ENCODE assay signal across 8 cellular contexts in the genomic region with DNA sequence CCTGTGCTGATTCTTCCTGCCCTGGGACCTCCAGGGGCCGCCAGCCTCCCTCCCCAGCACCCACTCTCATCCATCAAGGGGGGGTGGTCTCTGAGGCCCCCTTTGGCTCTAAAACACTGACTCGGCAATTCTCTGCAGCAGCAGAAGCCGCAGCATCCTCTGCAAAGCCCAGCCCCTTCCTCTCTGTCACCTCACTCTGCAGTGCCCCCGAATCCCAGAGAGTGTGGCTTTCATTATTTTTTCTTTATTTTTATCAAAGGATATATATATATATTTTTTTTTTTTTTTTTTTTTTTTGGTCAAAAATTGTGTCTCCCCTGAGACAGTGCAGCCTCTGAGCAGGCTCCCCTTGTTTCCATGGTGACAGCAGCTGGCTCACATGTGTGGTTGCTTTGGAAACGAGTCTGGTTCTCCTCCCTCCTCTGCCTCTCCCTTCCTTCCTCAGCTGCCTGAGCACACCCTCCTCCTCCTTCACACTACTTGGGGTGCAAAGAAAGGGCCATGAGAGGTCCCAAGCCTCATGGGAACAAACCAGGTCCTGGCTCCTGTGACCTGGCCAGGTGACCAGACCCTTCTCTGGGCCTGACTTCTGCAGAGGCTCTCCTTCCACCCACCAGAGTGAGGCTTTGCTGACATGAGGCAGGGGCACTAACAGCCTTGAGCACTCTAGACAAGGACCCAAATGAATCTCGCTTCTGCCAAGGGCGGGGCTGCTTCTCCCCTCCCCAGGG.
DNase-seq lines count a peak whose midpoint lies in the region; ATAC-seq and TF ChIP-seq lines count a peak whose summit lies in the region.

No MANE protein-coding gene starts in this region.

- peak; percentile 62 for DNase-seq in activated CD4-positive, alpha-beta T cell treated with anti-CD3 and anti-CD28 coated beads for 4 hours
- DNase-seq in epithelial cell of esophagus (ENCODE audit: low read depth) (peak; percentile 46), putamen (ENCODE audit: low spot score) (peak; percentile 81), midbrain (lab: John Stamatoyannopoulos, UW) (no peak), NCI-H1930 (lab: John Stamatoyannopoulos, UW) (no peak), SHP77 (lab: John Stamatoyannopoulos, UW) (no peak)

- no peak overlapping the region for H3K4me3 ChIP-seq in epithelial cell of esophagus (ENCODE audit: low read length)

- ATAC-seq in GM18498 (IDR thresholded peaks at IDR 0.05; ENCODE audit: unreplicated experiment): peak; percentile 65
- ATAC-seq in HG03460 (IDR thresholded peaks at IDR 0.05; ENCODE audit: unreplicated experiment): peak; percentile 82

- TF ChIP-seq CTCF in epithelial cell of esophagus (IDR thresholded peaks at IDR 0.05; ENCODE audit: insufficient read depth, low read depth, low read length, missing control alignments): no peak

Comparison
In these comparisons a context has a peak if more than half of its experiments do, and no peak if none do; other contexts are left out.
1. DNase-seq: peak in activated CD4-positive, alpha-beta T cell treated with anti-CD3 and anti-CD28 coated beads for 4 hours (2 of 2), epithelial cell of esophagus (single experiment) and putamen (single experiment); none in midbrain (single experiment), NCI-H1930 (0 of 2) and SHP77 (0 of 2).